In the genomic region with DNA sequence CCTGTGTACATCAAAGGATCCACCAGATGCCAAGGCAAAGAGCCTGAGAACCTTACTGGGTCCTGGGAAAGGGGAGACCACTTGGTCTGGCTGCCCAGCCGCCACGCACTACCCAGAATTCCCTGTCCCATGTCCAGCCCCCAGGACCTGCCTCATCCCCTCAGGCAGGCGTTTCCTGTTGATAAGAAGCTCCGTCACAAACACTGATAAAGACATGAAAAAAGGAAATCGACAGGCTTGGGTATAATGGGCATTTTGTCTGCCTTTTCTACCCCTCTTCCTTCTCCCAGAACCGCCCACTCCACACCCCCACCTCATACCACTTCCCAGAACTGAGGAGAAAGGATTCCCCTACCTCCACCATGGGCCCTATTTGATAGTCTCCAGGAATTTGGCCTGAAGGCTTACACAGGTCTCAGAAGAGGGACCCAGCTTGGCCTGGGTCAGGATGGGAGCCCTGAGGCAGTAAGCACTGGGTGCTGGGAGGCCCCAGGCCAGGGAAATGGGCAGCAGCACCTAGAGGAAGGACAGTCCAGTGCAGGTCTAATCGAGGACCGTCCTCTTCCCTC, we compare ENCODE assay signal across 11 cellular contexts. TPM values are rescaled to one million over a fixed set of nuclear protein-coding genes. Genes with fewer than 3 reads are reported as not detected.
DNase-seq lines count a peak whose midpoint lies in the region; ATAC-seq and TF ChIP-seq lines count a peak whose summit lies in the region.
"Had no signal": no experiment of that assay in that cellular context is flagged by ENCODE, and none has a peak within 500 bp of the region (broad histone marks: within the 10 kb centered on the region; RNA-seq: fewer than 3 reads in every experiment).

No MANE protein-coding gene starts in this region.

- H3K9me3 ChIP-seq in BLaER1 = no peaks in the 10 kb centered on the region
- H3K9me3 ChIP-seq in right lobe of liver = no peaks in the 10 kb centered on the region
- H3K9me3 ChIP-seq: sigmoid colon, tibial artery had no signal

- peak in 1 of 3 donors; percentile 52 for DNase-seq in right lobe of liver
- no peak for DNase-seq in dedifferentiated amniotic fluid mesenchymal stem cell (ENCODE audit: extremely low spot score)
- DNase-seq in KG1 (lab: John Stamatoyannopoulos, UW) = no peak
- DNase-seq: NCI-H2081, sigmoid colon had no signal

- H3K36me3 ChIP-seq in BLaER1 (no peaks in the 10 kb centered on the region), right lobe of liver (no peaks in the 10 kb centered on the region)
- H3K36me3 ChIP-seq: sigmoid colon, tibial artery had no signal

- intact Hi-C loops in right lobe of liver (cut with DNase I) = no loop called here

- ATAC-seq in right lobe of liver (peak; percentile 2 to 22 (median 8)), GM21576 (IDR thresholded peaks at IDR 0.05; ENCODE audit: unreplicated experiment) (no peak)

- TF ChIP-seq POLR2A in right lobe of liver (IDR thresholded peaks at IDR 0.05) = no peak

- H3K27me3 ChIP-seq in BLaER1 (no peaks in the 10 kb centered on the region), right lobe of liver (no peaks in the 10 kb centered on the region)

- H3K4me3 ChIP-seq in BLaER1 (no peak overlapping the region), right lobe of liver (no peak overlapping the region)
- H3K4me3 ChIP-seq: sigmoid colon, tibial artery had no signal

- no peak for TF ChIP-seq CTCF in right lobe of liver (IDR thresholded peaks at IDR 0.05)

- H3K4me1 ChIP-seq in BLaER1 (peaks cover 43% of the 10 kb centered on the region), right lobe of liver (peaks cover 0 to 31% (median 15%) of the 10 kb centered on the region in 4 donors)

- H3K9ac ChIP-seq in BLaER1 = no peak overlapping the region

- no peaks in the 10 kb centered on the region for H4K20me1 ChIP-seq in BLaER1

- peak overlapping the region; percentile 21 for H3K4me2 ChIP-seq in BLaER1

- H3K27ac ChIP-seq in BLaER1 (0 out of 2 replicates have a peak overlapping the region, but pooled peaks have one; percentile 4), angular gyrus (ENCODE audit: low read depth, low read length) (peak overlapping the region; percentile 2), right lobe of liver (peak overlapping the region; percentile 6 to 59 (median 34))
- H3K27ac ChIP-seq: tibial artery had no signal

- 6% methylated on average over 2 of the region's 8 CpGs for WGBS in right lobe of liver (ENCODE audit: insufficient coverage, low coverage, low lambda C conversion rate, missing lambda C conversion rate)

RNA-seq across cellular contexts. Expression of gene ACVRL1, which starts 18.8 kb away (rescaled TPM):
- total RNA-seq in right lobe of liver = 10 to 100 TPM in 1 of 6 experiments, 1 to 10 TPM in 5; 2.9 to 10.7 (median 6.2) TPM
- total RNA-seq: activated T-helper 1 cell treated with anti-CD3 and anti-CD28 coated beads, Interleukin-12 subunit alpha, Interleukin-12 subunit beta, Interleukin-2, Interleukin-4 antibody, amounts not matched to agents 30 ng/mL and 10 ng/mL and 1 ng/mL, durations not matched to agents 14 hours and 24 hours and 36 hours had no signal

RNA-seq across cellular contexts. Expression of gene ACVR1B, which starts 25.4 kb away (rescaled TPM):
- 10 to 100 TPM; 14.1 to 28.0 (median 25.0) TPM for total RNA-seq in right lobe of liver

RNA-seq across cellular contexts. Expression of gene ANKRD33, which starts 38.2 kb away (rescaled TPM):
- 10 to 100 TPM in 1 of 6 experiments, 1 to 10 TPM in 2, not detected in 3; 1.1 to 10.5 (median 2.1) TPM for total RNA-seq in right lobe of liver
- total RNA-seq: activated T-helper 1 cell treated with anti-CD3 and anti-CD28 coated beads, Interleukin-12 subunit alpha, Interleukin-12 subunit beta, Interleukin-2, Interleukin-4 antibody, amounts not matched to agents 30 ng/mL and 10 ng/mL and 1 ng/mL, durations not matched to agents 14 hours and 24 hours and 36 hours; myocyte; sigmoid colon had no signal
